Comparison of ENCODE assay signal across 25 cellular contexts in the genomic region with DNA sequence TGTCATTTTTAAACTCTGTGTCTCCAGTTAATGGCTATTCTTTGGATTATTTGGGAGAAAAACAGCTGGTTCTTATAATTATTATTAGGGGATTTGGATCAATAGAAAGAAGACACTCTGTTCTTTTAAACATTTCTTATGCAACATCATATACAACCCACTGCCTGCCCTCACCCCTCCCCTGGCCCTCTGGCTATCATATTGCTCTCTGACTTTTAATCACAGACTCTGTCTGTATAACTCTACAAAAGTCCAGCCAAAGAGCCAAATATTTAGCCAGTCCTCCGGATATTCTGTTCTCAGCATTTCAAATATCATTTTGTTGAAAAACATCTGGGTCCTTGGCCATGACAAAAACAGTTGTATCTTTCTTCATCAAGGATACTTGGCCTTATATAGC.
"Had no signal": no experiment of that assay in that cellular context is flagged by ENCODE, and none has a peak within 500 bp of the region (broad histone marks: within the 10 kb centered on the region; RNA-seq: fewer than 3 reads in every experiment).

No MANE protein-coding gene starts in this region.

- H3K27ac ChIP-seq: heart right ventricle, hepatocyte, pancreas, prostate gland, testis, thyroid gland had no signal

- ATAC-seq: heart right ventricle; left ventricle myocardium superior; mucosa of descending colon; naive thymus-derived CD4-positive, alpha-beta T cell; natural killer cell treated with Interleukin-12 subunit alpha and Interleukin-12 subunit beta and Interleukin-15 and Interleukin-18, amount 100 ng/mL, for 72 hours; pancreas; right cardiac atrium; stimulated activated memory B cell treated with anti-CD40 and anti-IgM and Interleukin-4, amounts not matched to agents 10 μg/mL and 1 μg/mL and 100 μg/mL, for 72 hours; stimulated activated naive CD8-positive, alpha-beta T cell treated with anti-CD3 and anti-CD28 coated beads, Interleukin-15, amount 100 ng/mL, for 72 hours had no signal

- H3K79me2 ChIP-seq: hepatocyte had no signal

- H3K4me3 ChIP-seq: heart right ventricle, hepatocyte, lung, mucosa of descending colon, pancreas, prostate gland, smooth muscle cell, testis, thyroid gland had no signal

- H3K4me2 ChIP-seq: hepatocyte, smooth muscle cell had no signal

- H3K9me3 ChIP-seq: heart right ventricle, mucosa of descending colon, pancreas, prostate gland, testis, thyroid gland had no signal

- H3K4me1 ChIP-seq: heart right ventricle, pancreas, prostate gland, testis, thyroid gland had no signal

- H2AFZ ChIP-seq: hepatocyte had no signal

- DNase-seq: heart right ventricle; islet precursor cell; left ventricle myocardium superior; mesendoderm; mucosa of descending colon; naive thymus-derived CD4-positive, alpha-beta T cell; nucleus accumbens; pancreas; posterior cingulate gyrus; retina; right cardiac atrium; stimulated activated CD4-positive, alpha-beta T cell treated with anti-CD3 and anti-CD28 coated beads, Interleukin-1b, Interleukin-23, amount 100 ng/mL, for 48 hours; stimulated activated CD4-positive, alpha-beta T cell treated with anti-CD3 and anti-CD28 coated beads, Interleukin-2, amount 100 ng/mL, for 48 hours; stimulated activated CD4-positive, alpha-beta T cell treated with anti-CD3 and anti-CD28 coated beads, Interleukin-4, amount 100 ng/mL, for 4 hours; stimulated activated CD8-positive, alpha-beta memory T cell treated with anti-CD3 and anti-CD28 coated beads, Interleukin-4, amount 100 ng/mL, for 48 hours; stimulated activated naive CD4-positive, alpha-beta T cell treated with Interleukin-2 at 50 U/mL for 16 hours; stimulated activated naive CD8-positive, alpha-beta T cell treated with anti-CD3 and anti-CD28 coated beads, Interleukin-15, amount 100 ng/mL, for 72 hours; testis; thyroid gland had no signal

- H3K27me3 ChIP-seq: hepatocyte, pancreas, testis, thyroid gland had no signal

- H3K36me3 ChIP-seq: heart right ventricle, pancreas, prostate gland, thyroid gland had no signal
